Comparison of ENCODE assay signal across 1 cellular context in the genomic region with DNA sequence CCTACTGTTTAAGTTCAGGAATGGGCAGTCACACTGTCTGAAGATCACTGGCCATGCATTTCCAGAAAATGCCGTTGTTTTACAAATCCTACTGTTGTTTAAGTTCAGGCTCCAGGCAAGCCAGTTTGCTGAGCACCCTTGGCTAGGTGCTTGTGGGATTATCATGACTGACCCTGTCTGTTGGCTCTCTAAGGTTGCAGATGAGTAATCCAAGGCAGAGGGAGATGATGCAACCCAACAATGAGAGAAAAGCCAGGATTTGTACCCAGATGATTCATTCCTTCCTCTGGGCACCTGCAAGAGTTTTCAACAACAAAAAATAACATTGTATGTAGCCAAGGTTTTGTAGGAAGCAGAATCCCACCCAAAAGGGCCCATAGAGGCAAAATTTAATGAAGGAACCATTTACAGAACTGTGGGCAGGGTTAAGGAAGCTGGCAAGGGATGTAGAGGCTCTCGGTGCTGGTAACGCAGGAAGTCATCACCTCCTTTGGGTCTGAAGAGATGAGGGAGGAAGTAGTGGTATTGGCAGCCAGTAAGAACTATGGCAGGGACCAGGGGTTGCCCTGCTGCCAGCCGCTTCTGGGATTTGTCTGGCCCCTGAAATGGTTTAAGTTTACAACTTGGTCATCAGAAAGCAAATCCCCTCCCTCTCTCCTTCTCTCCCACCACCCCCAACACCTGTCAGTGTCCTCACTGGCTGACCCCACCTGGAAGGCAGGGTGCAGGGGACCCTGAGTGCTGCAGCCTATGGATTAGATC.
A peak's percentile ranks its signal among the peaks of the same experiment; 100 is the strongest.
TF ChIP-seq lines count a peak whose summit lies in the region.

No MANE protein-coding gene starts in this region.

TF ChIP-seq in K562, 482 proteins besides CTCF, POLR2A, EP300 and RAD21 (continued from another document and continues in another):
- TF ChIP-seq, protein P1, sequence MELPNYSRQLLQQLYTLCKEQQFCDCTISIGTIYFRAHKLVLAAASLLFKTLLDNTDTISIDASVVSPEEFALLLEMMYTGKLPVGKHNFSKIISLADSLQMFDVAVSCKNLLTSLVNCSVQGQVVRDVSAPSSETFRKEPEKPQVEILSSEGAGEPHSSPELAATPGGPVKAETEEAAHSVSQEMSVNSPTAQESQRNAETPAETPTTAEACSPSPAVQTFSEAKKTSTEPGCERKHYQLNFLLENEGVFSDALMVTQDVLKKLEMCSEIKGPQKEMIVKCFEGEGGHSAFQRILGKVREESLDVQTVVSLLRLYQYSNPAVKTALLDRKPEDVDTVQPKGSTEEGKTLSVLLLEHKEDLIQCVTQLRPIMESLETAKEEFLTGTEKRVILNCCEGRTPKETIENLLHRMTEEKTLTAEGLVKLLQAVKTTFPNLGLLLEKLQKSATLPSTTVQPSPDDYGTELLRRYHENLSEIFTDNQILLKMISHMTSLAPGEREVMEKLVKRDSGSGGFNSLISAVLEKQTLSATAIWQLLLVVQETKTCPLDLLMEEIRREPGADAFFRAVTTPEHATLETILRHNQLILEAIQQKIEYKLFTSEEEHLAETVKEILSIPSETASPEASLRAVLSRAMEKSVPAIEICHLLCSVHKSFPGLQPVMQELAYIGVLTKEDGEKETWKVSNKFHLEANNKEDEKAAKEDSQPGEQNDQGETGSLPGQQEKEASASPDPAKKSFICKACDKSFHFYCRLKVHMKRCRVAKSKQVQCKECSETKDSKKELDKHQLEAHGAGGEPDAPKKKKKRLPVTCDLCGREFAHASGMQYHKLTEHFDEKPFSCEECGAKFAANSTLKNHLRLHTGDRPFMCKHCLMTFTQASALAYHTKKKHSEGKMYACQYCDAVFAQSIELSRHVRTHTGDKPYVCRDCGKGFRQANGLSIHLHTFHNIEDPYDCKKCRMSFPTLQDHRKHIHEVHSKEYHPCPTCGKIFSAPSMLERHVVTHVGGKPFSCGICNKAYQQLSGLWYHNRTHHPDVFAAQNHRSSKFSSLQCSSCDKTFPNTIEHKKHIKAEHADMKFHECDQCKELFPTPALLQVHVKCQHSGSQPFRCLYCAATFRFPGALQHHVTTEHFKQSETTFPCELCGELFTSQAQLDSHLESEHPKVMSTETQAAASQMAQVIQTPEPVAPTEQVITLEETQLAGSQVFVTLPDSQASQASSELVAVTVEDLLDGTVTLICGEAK (IDR thresholded peaks at IDR 0.05) = no peak
- TF ChIP-seq, protein P1 (CRISPR knock-in tag; IDR thresholded peaks at IDR 0.05) = no peak
- TF ChIP-seq CEBPG (CRISPR knock-in tag; IDR thresholded peaks at IDR 0.05) (no peak), CEBPG (tag; conservative IDR thresholded peaks at IDR 0.05 in 1 of 2, IDR thresholded peaks at IDR 0.05 in 1 of 2) (peak in 1 of 2 experiments; percentile 89; a peak in 2 of 4 replicates), JUND (IDR thresholded peaks at IDR 0.05; ENCODE audit: borderline replicate concordance, low read depth, low read length) (0 out of 2 replicates have a peak, but pooled peaks have one; percentile 10), JUND (tag; IDR thresholded peaks at IDR 0.05; ENCODE audit: borderline replicate concordance, low read depth, low read length) (no peak), MAFK (IDR thresholded peaks at IDR 0.05; ENCODE audit: low read length) (no peak), ZNF263 (CRISPR knock-in tag; IDR thresholded peaks at IDR 0.05; ENCODE audit: borderline replicate concordance) (no peak), SOX6 (IDR thresholded peaks at IDR 0.05) (no peak), CC2D1A (IDR thresholded peaks at IDR 0.05) (no peak), ZEB2 (IDR thresholded peaks at IDR 0.05) (no peak), ZC3H8 (IDR thresholded peaks at IDR 0.05) (no peak), JUN (IDR thresholded peaks at IDR 0.05; ENCODE audit: borderline replicate concordance, low read depth, low read length) (peak; percentile 52; the same call in 1 of the 2 replicates), JUN (CRISPR knock-in tag; IDR thresholded peaks at IDR 0.05; ENCODE audit: borderline replicate concordance) (no peak), SAFB2 (IDR thresholded peaks at IDR 0.05; ENCODE audit: borderline replicate concordance, low read depth, low read length, severe bottlenecking) (no peak), GTF2E2 (tag; IDR thresholded peaks at IDR 0.05) (no peak), RBM15 (IDR thresholded peaks at IDR 0.05; ENCODE audit: insufficient read depth, low read length) (no peak), IFI16 (CRISPR knock-in tag; IDR thresholded peaks at IDR 0.05) (no peak), COPS2 (conservative IDR thresholded peaks at IDR 0.05) (no peak), FOSL1 (tag; conservative IDR thresholded peaks at IDR 0.05) (peak; percentile 39; the same call in 1 of the 2 replicates), C11orf30 (IDR thresholded peaks at IDR 0.05; ENCODE audit: low read depth) (no peak), KDM1A (IDR thresholded peaks at IDR 0.05) (no peak), TAF15 (IDR thresholded peaks at IDR 0.05; ENCODE audit: low read depth, low read length) (no peak), ELF2 (CRISPR knock-in tag; IDR thresholded peaks at IDR 0.05) (no peak)
- TF ChIP-seq, protein P2, sequence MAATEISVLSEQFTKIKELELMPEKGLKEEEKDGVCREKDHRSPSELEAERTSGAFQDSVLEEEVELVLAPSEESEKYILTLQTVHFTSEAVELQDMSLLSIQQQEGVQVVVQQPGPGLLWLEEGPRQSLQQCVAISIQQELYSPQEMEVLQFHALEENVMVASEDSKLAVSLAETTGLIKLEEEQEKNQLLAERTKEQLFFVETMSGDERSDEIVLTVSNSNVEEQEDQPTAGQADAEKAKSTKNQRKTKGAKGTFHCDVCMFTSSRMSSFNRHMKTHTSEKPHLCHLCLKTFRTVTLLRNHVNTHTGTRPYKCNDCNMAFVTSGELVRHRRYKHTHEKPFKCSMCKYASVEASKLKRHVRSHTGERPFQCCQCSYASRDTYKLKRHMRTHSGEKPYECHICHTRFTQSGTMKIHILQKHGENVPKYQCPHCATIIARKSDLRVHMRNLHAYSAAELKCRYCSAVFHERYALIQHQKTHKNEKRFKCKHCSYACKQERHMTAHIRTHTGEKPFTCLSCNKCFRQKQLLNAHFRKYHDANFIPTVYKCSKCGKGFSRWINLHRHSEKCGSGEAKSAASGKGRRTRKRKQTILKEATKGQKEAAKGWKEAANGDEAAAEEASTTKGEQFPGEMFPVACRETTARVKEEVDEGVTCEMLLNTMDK (IDR thresholded peaks at IDR 0.05; ENCODE audit: borderline replicate concordance, insufficient read depth, low read depth, low read length, poor library complexity, severe bottlenecking) = no peak
- TF ChIP-seq, protein P3, sequence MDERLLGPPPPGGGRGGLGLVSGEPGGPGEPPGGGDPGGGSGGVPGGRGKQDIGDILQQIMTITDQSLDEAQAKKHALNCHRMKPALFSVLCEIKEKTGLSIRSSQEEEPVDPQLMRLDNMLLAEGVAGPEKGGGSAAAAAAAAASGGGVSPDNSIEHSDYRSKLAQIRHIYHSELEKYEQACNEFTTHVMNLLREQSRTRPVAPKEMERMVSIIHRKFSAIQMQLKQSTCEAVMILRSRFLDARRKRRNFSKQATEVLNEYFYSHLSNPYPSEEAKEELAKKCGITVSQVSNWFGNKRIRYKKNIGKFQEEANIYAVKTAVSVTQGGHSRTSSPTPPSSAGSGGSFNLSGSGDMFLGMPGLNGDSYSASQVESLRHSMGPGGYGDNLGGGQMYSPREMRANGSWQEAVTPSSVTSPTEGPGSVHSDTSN (CRISPR knock-in tag; IDR thresholded peaks at IDR 0.05; ENCODE audit: low read depth) = no peak
- TF ChIP-seq, protein P3 (tag; conservative IDR thresholded peaks at IDR 0.05; ENCODE audit: low read depth) = no peak
- TF ChIP-seq, protein P4, sequence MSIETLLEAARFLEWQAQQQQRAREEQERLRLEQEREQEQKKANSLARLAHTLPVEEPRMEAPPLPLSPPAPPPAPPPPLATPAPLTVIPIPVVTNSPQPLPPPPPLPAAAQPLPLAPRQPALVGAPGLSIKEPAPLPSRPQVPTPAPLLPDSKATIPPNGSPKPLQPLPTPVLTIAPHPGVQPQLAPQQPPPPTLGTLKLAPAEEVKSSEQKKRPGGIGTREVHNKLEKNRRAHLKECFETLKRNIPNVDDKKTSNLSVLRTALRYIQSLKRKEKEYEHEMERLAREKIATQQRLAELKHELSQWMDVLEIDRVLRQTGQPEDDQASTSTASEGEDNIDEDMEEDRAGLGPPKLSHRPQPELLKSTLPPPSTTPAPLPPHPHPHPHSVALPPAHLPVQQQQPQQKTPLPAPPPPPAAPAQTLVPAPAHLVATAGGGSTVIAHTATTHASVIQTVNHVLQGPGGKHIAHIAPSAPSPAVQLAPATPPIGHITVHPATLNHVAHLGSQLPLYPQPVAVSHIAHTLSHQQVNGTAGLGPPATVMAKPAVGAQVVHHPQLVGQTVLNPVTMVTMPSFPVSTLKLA (conservative IDR thresholded peaks at IDR 0.05) = no peak
- TF ChIP-seq, protein P5, sequence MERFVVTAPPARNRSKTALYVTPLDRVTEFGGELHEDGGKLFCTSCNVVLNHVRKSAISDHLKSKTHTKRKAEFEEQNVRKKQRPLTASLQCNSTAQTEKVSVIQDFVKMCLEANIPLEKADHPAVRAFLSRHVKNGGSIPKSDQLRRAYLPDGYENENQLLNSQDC (CRISPR knock-in tag; IDR thresholded peaks at IDR 0.05) = no peak
- TF ChIP-seq, protein P6, sequence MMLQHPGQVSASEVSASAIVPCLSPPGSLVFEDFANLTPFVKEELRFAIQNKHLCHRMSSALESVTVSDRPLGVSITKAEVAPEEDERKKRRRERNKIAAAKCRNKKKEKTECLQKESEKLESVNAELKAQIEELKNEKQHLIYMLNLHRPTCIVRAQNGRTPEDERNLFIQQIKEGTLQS (IDR thresholded peaks at IDR 0.05) = peak; percentile 83
- TF ChIP-seq, protein P6 (CRISPR knock-in tag; conservative IDR thresholded peaks at IDR 0.05) = no peak
- TF ChIP-seq, protein P7, sequence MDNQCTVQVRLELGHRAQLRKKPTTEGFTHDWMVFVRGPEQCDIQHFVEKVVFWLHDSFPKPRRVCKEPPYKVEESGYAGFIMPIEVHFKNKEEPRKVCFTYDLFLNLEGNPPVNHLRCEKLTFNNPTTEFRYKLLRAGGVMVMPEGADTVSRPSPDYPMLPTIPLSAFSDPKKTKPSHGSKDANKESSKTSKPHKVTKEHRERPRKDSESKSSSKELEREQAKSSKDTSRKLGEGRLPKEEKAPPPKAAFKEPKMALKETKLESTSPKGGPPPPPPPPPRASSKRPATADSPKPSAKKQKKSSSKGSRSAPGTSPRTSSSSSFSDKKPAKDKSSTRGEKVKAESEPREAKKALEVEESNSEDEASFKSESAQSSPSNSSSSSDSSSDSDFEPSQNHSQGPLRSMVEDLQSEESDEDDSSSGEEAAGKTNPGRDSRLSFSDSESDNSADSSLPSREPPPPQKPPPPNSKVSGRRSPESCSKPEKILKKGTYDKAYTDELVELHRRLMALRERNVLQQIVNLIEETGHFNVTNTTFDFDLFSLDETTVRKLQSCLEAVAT (IDR thresholded peaks at IDR 0.05) = no peak
- TF ChIP-seq, protein P8, sequence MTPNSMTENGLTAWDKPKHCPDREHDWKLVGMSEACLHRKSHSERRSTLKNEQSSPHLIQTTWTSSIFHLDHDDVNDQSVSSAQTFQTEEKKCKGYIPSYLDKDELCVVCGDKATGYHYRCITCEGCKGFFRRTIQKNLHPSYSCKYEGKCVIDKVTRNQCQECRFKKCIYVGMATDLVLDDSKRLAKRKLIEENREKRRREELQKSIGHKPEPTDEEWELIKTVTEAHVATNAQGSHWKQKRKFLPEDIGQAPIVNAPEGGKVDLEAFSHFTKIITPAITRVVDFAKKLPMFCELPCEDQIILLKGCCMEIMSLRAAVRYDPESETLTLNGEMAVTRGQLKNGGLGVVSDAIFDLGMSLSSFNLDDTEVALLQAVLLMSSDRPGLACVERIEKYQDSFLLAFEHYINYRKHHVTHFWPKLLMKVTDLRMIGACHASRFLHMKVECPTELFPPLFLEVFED (CRISPR knock-in tag; conservative IDR thresholded peaks at IDR 0.05) = no peak
